ENCODE assay signal across 8 cellular contexts in genomic region chr6:98832282-98833100, GRCh38. TPM values are rescaled to one million over a fixed set of nuclear protein-coding genes. Genes with fewer than 3 reads are reported as not detected.
DNase-seq lines count a peak whose midpoint lies in the region; ATAC-seq, FAIRE-seq and TF ChIP-seq lines count a peak whose summit lies in the region.

No MANE protein-coding gene starts in this region.

- H3K9me1 ChIP-seq in IMR-90 (ENCODE audit: insufficient read depth, low read length) (no peaks in the 10 kb centered on the region), K562 (ENCODE audit: control insufficient read depth, insufficient read depth, low read length) (no peaks in the 10 kb centered on the region), keratinocyte (ENCODE audit: control insufficient read depth, extremely low read depth, insufficient read depth, low read length) (no peaks in the 10 kb centered on the region)

- H3K9ac ChIP-seq in IMR-90 (ENCODE audit: low read depth, low read length), result no peak overlapping the region
- no peak overlapping the region for H3K9ac ChIP-seq in K562 (ENCODE audit: insufficient read depth in 1 of 2, low read depth in 2 of 2, low read length in 2 of 2)
- no peak overlapping the region for H3K9ac ChIP-seq in keratinocyte (ENCODE audit: control insufficient read depth, extremely low read depth, insufficient read depth, low read length)

- no peak overlapping the region for H2AK9ac ChIP-seq in IMR-90 (replicated peaks; ENCODE audit: low read depth, low read length, poor library complexity)

- no peak overlapping the region for H3K4ac ChIP-seq in IMR-90 (ENCODE audit: low read depth, low read length)

- no peak overlapping the region for H2AK5ac ChIP-seq in IMR-90 (ENCODE audit: low read depth, low read length)

- TF ChIP-seq POLR2A in IMR-90 (IDR thresholded peaks at IDR 0.05; ENCODE audit: low read depth, low read length), result no peak
- TF ChIP-seq POLR2A in K562 (conservative IDR thresholded peaks at IDR 0.05), result no peak

- H3K79me2 ChIP-seq in K562 (ENCODE audit: control insufficient read depth, insufficient read depth, low read length), result no peaks in the 10 kb centered on the region; the same call in 2 of the 3 replicates
- no peaks in the 10 kb centered on the region for H3K79me2 ChIP-seq in keratinocyte (ENCODE audit: control insufficient read depth, insufficient read depth, low read length)

- no peak overlapping the region for H3K18ac ChIP-seq in IMR-90 (ENCODE audit: low read depth, low read length)

- no peak overlapping the region for H2BK20ac ChIP-seq in IMR-90 (ENCODE audit: low read depth, low read length)

- H3K9me3 ChIP-seq in IMR-90 (ENCODE audit: control insufficient read depth, insufficient read depth, low read length) (peaks cover 3% of the 10 kb centered on the region; the same call in 1 of the 2 replicates), K562 (replicated peaks; ENCODE audit: control insufficient read depth, insufficient read depth, low read depth, low read length) (peaks cover 6% of the 10 kb centered on the region; the same call in 1 of the 2 replicates), keratinocyte (ENCODE audit: control insufficient read depth, low read depth, low read length) (no peaks in the 10 kb centered on the region)

- BruUV-seq in IMR-90 (replicated peaks; lab: Mats Ljungman, UMichigan) (no TSS peak), K562 (replicated peaks; lab: Mats Ljungman, UMichigan) (no TSS peak)

- in situ Hi-C loops in IMR-90 (cut with MboI; ENCODE audit: low sequenced_read_pairs) (no loop called here), K562 (cut with MboI) (no loop called here)

- WGBS in IMR-90 (ENCODE audit: extremely low coverage in 2 of 2, insufficient read length in 1 of 2), 2 experiments, result 3% methylated on average over 33 of the region's 61 CpGs; no CpG with 5 or more reads in 1 of the 2 experiments
- WGBS in K562 (ENCODE audit: insufficient coverage, low coverage, missing lambda C conversion rate), result 91% methylated on average over 20 of the region's 61 CpGs

- H2BK5ac ChIP-seq in IMR-90 (ENCODE audit: low read depth, low read length, poor library complexity, severe bottlenecking), result no peak overlapping the region

- TF ChIP-seq CTCF in IMR-90 (conservative IDR thresholded peaks at IDR 0.05; ENCODE audit: low read depth, low read length), result no peak
- no peak for TF ChIP-seq CTCF in K562 (IDR thresholded peaks at IDR 0.05 in 2 of 3, conservative IDR thresholded peaks at IDR 0.05 in 1 of 3; ENCODE audit: insufficient read depth in 2 of 3, low read depth in 1 of 3, low read length in 3 of 3)
- TF ChIP-seq CTCF in keratinocyte (optimal IDR thresholded peaks at IDR 0.05 in 1 of 3, IDR thresholded peaks at IDR 0.05 in 1 of 3, conservative IDR thresholded peaks at IDR 0.05 in 1 of 3; ENCODE audit: extremely low read depth in 1 of 3, insufficient read depth in 2 of 3, low read length in 3 of 3), result no peak

- TF ChIP-seq RAD21 in IMR-90 (IDR thresholded peaks at IDR 0.05; ENCODE audit: low read length) (no peak), K562 (CRISPR knock-in tag; conservative IDR thresholded peaks at IDR 0.05 in 1 of 2, IDR thresholded peaks at IDR 0.05 in 1 of 2) (no peak)

- H4K5ac ChIP-seq in IMR-90 (ENCODE audit: low read depth, low read length), result no peak overlapping the region

- no peak overlapping the region for H4K8ac ChIP-seq in IMR-90 (ENCODE audit: low read depth in 2 of 2, low read length in 2 of 2)

- H3K79me1 ChIP-seq in IMR-90 (ENCODE audit: low read depth in 1 of 2, low read length in 2 of 2), result no peaks in the 10 kb centered on the region

- H3K4me2 ChIP-seq in IMR-90 (ENCODE audit: low read depth, low read length) (peak overlapping the region; percentile 64), K562 (ENCODE audit: insufficient read depth, low read length) (no peak overlapping the region), keratinocyte (ENCODE audit: control insufficient read depth, extremely low read depth, insufficient read depth, low read depth, low read length) (peak overlapping the region; percentile 69)

- H3K23ac ChIP-seq in IMR-90 (ENCODE audit: low read depth, low read length), result no peak overlapping the region

- POLR2A ChIA-PET in IMR-90 (lab: Charles Lee; ENCODE audit: unreplicated experiment) (no interaction called here), K562 (lab: Yijun Ruan, JAX) (interaction anchor here (0.7 kb wide), 1 partner anchor 11 kb away, joined by 3 read pairs; no protein-coding TSS in a partner anchor)

- H3K36me3 ChIP-seq in IMR-90 (ENCODE audit: control insufficient read depth, insufficient read depth, low read length), result no peaks in the 10 kb centered on the region
- no peaks in the 10 kb centered on the region for H3K36me3 ChIP-seq in K562 (ENCODE audit: control insufficient read depth, insufficient read depth, low read length)
- no peaks in the 10 kb centered on the region for H3K36me3 ChIP-seq in keratinocyte (ENCODE audit: control insufficient read depth in 2 of 2, extremely low read depth in 1 of 2, insufficient read depth in 2 of 2, low read length in 2 of 2)

- peaks cover 97% of the 10 kb centered on the region for H3K27me3 Mint-ChIP-seq in stimulated activated naive CD8-positive, alpha-beta T cell treated with anti-CD3 and anti-CD28 coated beads, Interleukin-15, amount 100 ng/mL, for 72 hours

- no peak overlapping the region for H2BK15ac ChIP-seq in IMR-90 (ENCODE audit: low read depth, low read length)

- H4K91ac ChIP-seq in IMR-90 (ENCODE audit: insufficient read depth, low read depth, low read length), result no peak overlapping the region

- peaks cover 74% of the 10 kb centered on the region for H3K4me1 Mint-ChIP-seq in stimulated activated naive CD8-positive, alpha-beta T cell treated with anti-CD3 and anti-CD28 coated beads, Interleukin-15, amount 100 ng/mL, for 72 hours

- no peak for FAIRE-seq in K562 (lab: Jason Lieb, UNC)
- FAIRE-seq in keratinocyte (lab: Jason Lieb, UNC), result peak; percentile 20

- peak overlapping the region; percentile 82 for H2AFZ ChIP-seq in IMR-90 (replicated peaks; ENCODE audit: low read length, poor library complexity)
- no peak overlapping the region for H2AFZ ChIP-seq in K562 (ENCODE audit: low read depth, low read length)
- H2AFZ ChIP-seq in keratinocyte (ENCODE audit: control insufficient read depth, low read length), result peak overlapping the region; percentile 70

- ATAC-seq in IMR-90 (ENCODE audit: low read depth) (peak; percentile 31), K562 (no peak), HG02571 (IDR thresholded peaks at IDR 0.05; ENCODE audit: unreplicated experiment) (no peak), GM21381 (IDR thresholded peaks at IDR 0.05; ENCODE audit: unreplicated experiment) (no peak)
- no peak for ATAC-seq in stimulated activated naive CD8-positive, alpha-beta T cell treated with anti-CD3 and anti-CD28 coated beads, Interleukin-15, amount 100 ng/mL, for 72 hours

- H3K27me3 ChIP-seq in IMR-90 (ENCODE audit: control insufficient read depth, insufficient read depth, low read length) (peaks cover 83% of the 10 kb centered on the region), K562 (ENCODE audit: control insufficient read depth in 2 of 2, insufficient read depth in 2 of 2, low read length in 2 of 2) (peaks cover 5 to 20% of the 10 kb centered on the region in 2 experiments; a peak in 4 of 5 replicates), keratinocyte (ENCODE audit: control insufficient read depth, extremely low read depth, insufficient read depth, low read length) (peaks cover 93% of the 10 kb centered on the region)

- H4K20me1 ChIP-seq in IMR-90 (ENCODE audit: insufficient read depth, low read length), result no peaks in the 10 kb centered on the region; the same call in none of the 2 replicates
- no peaks in the 10 kb centered on the region for H4K20me1 ChIP-seq in K562 (replicated peaks; ENCODE audit: control insufficient read depth, insufficient read depth, low read length)
- H4K20me1 ChIP-seq in keratinocyte (ENCODE audit: control insufficient read depth, extremely low read depth, insufficient read depth, low read length), result peaks cover 3% of the 10 kb centered on the region

- no peak overlapping the region for H3K27ac ChIP-seq in IMR-90 (ENCODE audit: insufficient read depth, low read length)
- no peak overlapping the region for H3K27ac ChIP-seq in K562 (ENCODE audit: extremely low read depth, low read depth, low read length)
- no peak overlapping the region for H3K27ac ChIP-seq in keratinocyte (ENCODE audit: control insufficient read depth, insufficient read depth, low read length)

- H3K4me3 ChIP-seq in IMR-90 (ENCODE audit: insufficient read depth, low read depth, low read length) (peak overlapping the region; percentile 23; the same call in 1 of the 2 replicates), K562 (no peak overlapping the region), keratinocyte (ENCODE audit: control insufficient read depth in 2 of 3, extremely low read depth in 1 of 3, insufficient read depth in 2 of 3, low read depth in 1 of 3, low read length in 3 of 3) (peak overlapping the region; percentile 29 to 57 (median 42))

- H3K14ac ChIP-seq in IMR-90 (replicated peaks; ENCODE audit: low read depth, low read length), result no peak overlapping the region

- H3K56ac ChIP-seq in IMR-90 (ENCODE audit: extremely low read depth, insufficient read depth, low read length), result no peak overlapping the region

- CTCF ChIA-PET in IMR-90 (lab: Yijun Ruan, JAX) (interaction anchor here (0.7 to 1.2 kb wide), 2 partner anchors 12 to 102 kb away, joined by 3 read pairs; no protein-coding TSS in a partner anchor), K562 (lab: Yijun Ruan, JAX; ENCODE audit: low intra/inter-chr PET ratio) (no interaction called here)

- dilution Hi-C loops in IMR-90 (cut with HindIII; ENCODE audit: low sequenced_read_pairs, unreplicated experiment) (no loop called here), keratinocyte (cut with MboI; ENCODE audit: extremely low pct_ligation_motif_present, low sequenced_read_pairs) (no loop called here)

- H3K9me3 Mint-ChIP-seq in stimulated activated naive CD8-positive, alpha-beta T cell treated with anti-CD3 and anti-CD28 coated beads, Interleukin-15, amount 100 ng/mL, for 72 hours, result no peaks in the 10 kb centered on the region

- no peak for TF ChIP-seq EP300 in K562 (IDR thresholded peaks at IDR 0.05; ENCODE audit: low read length)

- peak overlapping the region; percentile 87 to 97 for H3K4me3 Mint-ChIP-seq in stimulated activated naive CD8-positive, alpha-beta T cell treated with anti-CD3 and anti-CD28 coated beads, Interleukin-15, amount 100 ng/mL, for 72 hours

- H3K4me1 ChIP-seq in IMR-90 (ENCODE audit: control insufficient read depth, insufficient read depth, low read length) (peaks cover 7% of the 10 kb centered on the region; the same call in 1 of the 2 replicates), K562 (replicated peaks in 1 of 2; ENCODE audit: control insufficient read depth in 2 of 2, insufficient read depth in 2 of 2, low read length in 2 of 2) (peaks cover 0 to 53% of the 10 kb centered on the region in 2 experiments; a peak in 4 of 5 replicates), keratinocyte (ENCODE audit: control insufficient read depth, extremely low read depth, insufficient read depth, low read length) (peaks cover 15% of the 10 kb centered on the region)

- H3K27ac Mint-ChIP-seq in stimulated activated naive CD8-positive, alpha-beta T cell treated with anti-CD3 and anti-CD28 coated beads, Interleukin-15, amount 100 ng/mL, for 72 hours, result peak overlapping the region in 1 of 2 donors; percentile 49

- DNase-seq in COLO668 (lab: John Stamatoyannopoulos, UW; ENCODE audit: unreplicated experiment) (peak; percentile 75), IMR-90 (peak; percentile 74), K562 (ENCODE audit: extremely low read depth in 1 of 4, low spot score in 3 of 4) (no peak), keratinocyte (ENCODE audit: low read depth, low spot score) (peak; percentile 38), NOMO-1 treated with DMSO at 0.1 percent for 48 hours (lab: John Stamatoyannopoulos, UW; ENCODE audit: unreplicated experiment) (no peak)
- peak in 1 of 2 donors; percentile 4 for DNase-seq in stimulated activated naive CD8-positive, alpha-beta T cell treated with anti-CD3 and anti-CD28 coated beads, Interleukin-15, amount 100 ng/mL, for 72 hours

- H2BK120ac ChIP-seq in IMR-90 (ENCODE audit: low read depth, low read length), result no peak overlapping the region

- intact Hi-C loops in IMR-90 (cut with micrococcal nuclease) (no loop called here), K562 (cut with micrococcal nuclease) (no loop called here)

RNA-seq across cellular contexts. Expression of gene POU3F2, which starts 1.9 kb away (rescaled TPM):
- total RNA-seq in IMR-90 (2012; rRNA removed) (not detected in 2 replicates), K562 (2014; rRNA removed) (0.36 and 0.37 TPM in 2 replicates), K562 (2014; rRNA removed; fragmentation: Illumina TruSeq; extraction: Trizol) (0.19 and 0.36 TPM in 2 replicates), K562 (2015; rRNA removed; fragmentation: Illumina TruSeq; extraction: Trizol) (0.40 and 0.45 TPM in 2 replicates), K562 (2021) (0.29 and 0.44 TPM in 2 replicates)
- polyA plus RNA-seq in IMR-90 (2012; rRNA removed) (not detected in 2 replicates), K562 (2011; rRNA removed) (0.46 and 0.70 TPM in 2 replicates), K562 (2014; fragmentation: Illumina TruSeq; extraction: Trizol) (0.15 and 0.30 TPM in 2 replicates), K562 (2014; fragmentation: Nextera tagmentation; extraction: Ambion mirVana) (under 1 TPM; 0.08 to 0.10 TPM), K562 (2014; rRNA removed) (0.16 and 0.23 TPM in 2 replicates), keratinocyte (not detected in 3 replicates)
- polyA plus RNA-seq in IMR-90 (2012; cell fraction: cytosol; rRNA removed), result not detected in 2 replicates
- not detected in 2 replicates for polyA plus RNA-seq in IMR-90 (2012; cell fraction: nucleus; rRNA removed; ENCODE audit: low replicate concordance)
- total RNA-seq in K562 (2011; cell fraction: chromatin; rRNA removed; ENCODE audit: low replicate concordance), result 0.74 and 0.99 TPM in 2 replicates
- 0.53 and 0.67 TPM in 2 replicates for total RNA-seq in K562 (2011; cell fraction: nucleolus; rRNA removed)
- 1.2 and 1.6 TPM in 2 replicates for total RNA-seq in K562 (2011; cell fraction: nucleoplasm; rRNA removed)
- polyA plus RNA-seq in K562 (2011; cell fraction: cytosol; rRNA removed), result 0.31 and 0.34 TPM in 2 replicates
- 0.27 and 0.62 TPM in 2 replicates for polyA plus RNA-seq in K562 (2011; cell fraction: nucleus; rRNA removed)
- polyA plus RNA-seq in K562 (2012), result 0.11 and 0.25 TPM in 2 replicates
- 0.32 and 0.84 TPM in 2 replicates for polyA minus RNA-seq in K562 (2011; rRNA and poly(A)+ RNA removed)
- 0.48 and 1.1 TPM in 2 replicates for polyA minus RNA-seq in K562 (2011; cell fraction: cytosol; rRNA and poly(A)+ RNA removed)
- polyA minus RNA-seq in K562 (2011; cell fraction: nucleus; rRNA and poly(A)+ RNA removed), result 0.54 and 1.3 TPM in 2 replicates
- polyA plus RNA-seq in keratinocyte (2011; ENCODE audit: low read depth), result not detected
- not detected in 2 replicates for polyA plus RNA-seq in keratinocyte (2011; cell fraction: cytosol; rRNA removed)
- polyA plus RNA-seq in keratinocyte (2011; cell fraction: nucleus; rRNA removed), result 0.03 TPM in 1 of 2 replicates, not detected in the other
- polyA plus RNA-seq in keratinocyte (2012; ENCODE audit: low replicate concordance), result not detected in 2 replicates
- polyA minus RNA-seq in keratinocyte, result not detected in 3 replicates
- not detected for polyA minus RNA-seq in keratinocyte (2011; cell fraction: cytosol; rRNA and poly(A)+ RNA removed)
- polyA minus RNA-seq in keratinocyte (2011; cell fraction: nucleus; rRNA and poly(A)+ RNA removed), result not detected in 2 replicates

Comparison
In these comparisons a context has a peak if more than half of its experiments do, and no peak if none do; other contexts are left out.
1. DNase-seq: peak in COLO668 (single experiment), IMR-90 (single experiment) and keratinocyte (single experiment); none in K562 (0 of 4) and NOMO-1 treated with DMSO at 0.1 percent for 48 hours (single experiment).